ENCODE assay signal across 31 cellular contexts in the genomic region with DNA sequence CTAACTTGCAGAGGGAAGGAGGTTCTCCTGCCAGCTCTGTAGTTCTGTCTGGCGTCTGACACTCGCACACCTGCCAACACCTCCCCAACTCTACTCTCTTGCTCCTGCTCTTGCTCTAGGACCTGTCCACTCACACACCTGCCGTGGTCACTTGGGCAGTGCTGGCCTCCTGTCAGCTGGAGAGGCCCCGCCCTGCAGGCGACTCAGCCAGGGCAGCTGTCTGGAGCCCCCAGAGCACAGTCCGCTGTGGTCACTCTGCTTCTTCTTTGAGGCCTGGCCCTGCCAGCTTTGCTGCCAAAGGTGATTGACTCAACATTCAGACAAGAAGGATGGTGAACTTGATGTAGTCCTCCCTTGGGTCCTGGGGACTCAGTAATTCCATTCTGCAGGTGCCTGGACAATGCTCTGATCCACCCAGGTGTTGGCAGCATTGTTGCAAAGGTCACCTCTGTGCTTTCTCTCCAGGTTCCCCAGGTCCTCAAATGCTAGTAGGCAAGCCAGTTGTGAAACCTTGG. TPM values are rescaled to one million over a fixed set of nuclear protein-coding genes. Genes with fewer than 3 reads are reported as not detected.
"Had no signal": no experiment of that assay in that cellular context is flagged by ENCODE, and none has a peak within 500 bp of the region (broad histone marks: within the 10 kb centered on the region; RNA-seq: fewer than 3 reads in every experiment).

No MANE protein-coding gene starts in this region.

- DNase-seq: activated CD4-positive, alpha-beta memory T cell treated with anti-CD3 and anti-CD28 coated beads, Interleukin-2, amount 10 ng/mL, durations not matched to agents 7 days and 5 days; activated CD4-positive, alpha-beta T cell treated with anti-CD3 and anti-CD28 coated beads for 1 hour; activated CD4-positive, alpha-beta T cell treated with anti-CD3 and anti-CD28 coated beads for 36 hours; activated CD4-positive, alpha-beta T cell treated with anti-CD3 and anti-CD28 coated beads for 48 hours; activated CD4-positive, alpha-beta T cell treated with anti-CD3 and anti-CD28 coated beads, Interleukin-2, amount 10 ng/mL, durations not matched to agents 7 days and 5 days; activated CD4-positive, alpha-beta T cell treated with anti-CD3 and anti-CD28 coated beads, Interleukin-2, amount 50 U/mL, for 48 hours; activated CD4-positive, CD25-positive, alpha-beta regulatory T cell; activated CD8-positive, alpha-beta memory T cell treated with anti-CD3 and anti-CD28 coated beads for 24 hours; activated CD8-positive, alpha-beta memory T cell treated with anti-CD3 and anti-CD28 coated beads, Interleukin-2, amount 10 ng/mL, durations not matched to agents 7 days and 5 days; activated CD8-positive, alpha-beta memory T cell treated with anti-CD3 and anti-CD28 coated beads, Interleukin-2, amount 50 U/mL, for 48 hours; activated CD8-positive, alpha-beta T cell treated with anti-CD3 and anti-CD28 coated beads, Interleukin-2, amount 10 ng/mL, durations not matched to agents 7 days and 5 days; activated effector memory CD4-positive, alpha-beta T cell treated with Interleukin-2 at 50 U/mL for 16 hours; activated gamma-delta T cell; activated naive CD4-positive, alpha-beta T cell treated with anti-CD3 and anti-CD28 coated beads, Interleukin-2, amount 10 ng/mL, durations not matched to agents 7 days and 5 days; activated naive CD4-positive, alpha-beta T cell treated with Interleukin-2 at 50 U/mL for 16 hours; activated naive CD8-positive, alpha-beta T cell treated with anti-CD3 and anti-CD28 coated beads, Interleukin-2, amount 10 ng/mL, durations not matched to agents 7 days and 5 days; activated naive CD8-positive, alpha-beta T cell treated with anti-CD3 and anti-CD28 coated beads, Interleukin-2, amount 50 U/mL, for 24 hours; activated T-cell treated with anti-CD3 and anti-CD28 coated beads, Interleukin-2, amount 50 U/mL, for 24 hours; activated T-cell treated with anti-CD3 and anti-CD28 coated beads, Interleukin-2, amount 50 U/mL, for 48 hours; amygdala; anterior cingulate cortex; central memory CD4-positive, alpha-beta T cell; T-helper 1 cell; T-helper 2 cell; T-helper 9 cell; WERI-Rb-1 had no signal

- H3K4me1 ChIP-seq: ascending aorta had no signal

- H3K27ac ChIP-seq: ascending aorta, cardiac muscle cell, WERI-Rb-1 had no signal

- H3K4me3 ChIP-seq: ascending aorta, cardiac muscle cell had no signal

- H3K9me3 ChIP-seq: ascending aorta had no signal

- H3K36me3 ChIP-seq: ascending aorta, cardiac muscle cell, WERI-Rb-1 had no signal

RNA-seq across cellular contexts. Expression of a gene that starts 18.7 kb away (rescaled TPM):
- total RNA-seq: activated CD4-positive, alpha-beta T cell treated with anti-CD3 and anti-CD28 coated beads for 36 hours; activated CD8-positive, alpha-beta T cell treated with anti-CD3 and anti-CD28 coated beads, Interleukin-2, amount 10 ng/mL, durations not matched to agents 7 days and 5 days; activated naive CD8-positive, alpha-beta T cell treated with anti-CD3 and anti-CD28 coated beads, Interleukin-2, amount 10 ng/mL, durations not matched to agents 7 days and 5 days; activated T-helper 2 cell treated with anti-CD3 and anti-CD28 coated beads, Interferon-gamma antibody, Interleukin-2, Interleukin-4, amounts not matched to agents 10 μg/mL and 5 μg/mL and 100 μg/mL, durations not matched to agents 14 hours and 24 hours and 36 hours; bronchial epithelial cell; WTC11 had no signal
